In genomic region chr2:168079236-168079635, GRCh38 we compare ENCODE assay signal across 23 cellular contexts.
"Had no signal": no experiment of that assay in that cellular context is flagged by ENCODE, and none has a peak within 500 bp of the region (broad histone marks: within the 10 kb centered on the region; RNA-seq: fewer than 3 reads in every experiment).

No MANE protein-coding gene starts in this region.

- H3K4me1 Mint-ChIP-seq: activated naive CD8-positive, alpha-beta T cell treated with anti-CD3 and anti-CD28 coated beads, Interleukin-2, amount 10 ng/mL, durations not matched to agents 7 days and 5 days had no signal

- H3K27ac ChIP-seq: ascending aorta, brain microvascular endothelial cell, neural progenitor cell, right lobe of liver, stomach, thyroid gland, upper lobe of left lung had no signal

- H3K4me3 ChIP-seq: ascending aorta, neural progenitor cell, right lobe of liver, stomach, thyroid gland, upper lobe of left lung had no signal

- H3K36me3 ChIP-seq: ascending aorta, brain microvascular endothelial cell, neural progenitor cell, right lobe of liver, thyroid gland, upper lobe of left lung had no signal

- H3K4me3 Mint-ChIP-seq: activated naive CD8-positive, alpha-beta T cell treated with anti-CD3 and anti-CD28 coated beads, Interleukin-2, amount 10 ng/mL, durations not matched to agents 7 days and 5 days; activated T-cell treated with anti-CD3 and anti-CD28 coated beads, Interleukin-2, amount 50 U/mL, for 72 hours; dendritic cell treated with granulocyte-macrophage colony-stimulating factor and Interleukin-4, amounts not matched to agents 40 ng/mL and 50 ng/mL, for 4 days; endodermal cell; naive B cell; neural progenitor cell; stimulated activated naive B cell treated with anti-CD40 and anti-IgM and Interleukin-4, amounts not matched to agents 10 μg/mL and 1 μg/mL and 100 μg/mL, for 72 hours had no signal

- H3K27me3 ChIP-seq: ascending aorta, brain microvascular endothelial cell, neural progenitor cell, right lobe of liver, stomach, thyroid gland, upper lobe of left lung had no signal

- DNase-seq: activated CD4-positive, alpha-beta T cell treated with anti-CD3 and anti-CD28 coated beads for 4 hours; activated CD4-positive, alpha-beta T cell treated with anti-CD3 and anti-CD28 coated beads, Interleukin-2, amount 50 U/mL, for 4 hours; activated effector memory CD4-positive, alpha-beta T cell treated with Interleukin-2 at 50 U/mL for 16 hours; activated naive CD4-positive, alpha-beta T cell treated with Interleukin-2 at 50 U/mL for 16 hours; activated naive CD8-positive, alpha-beta T cell treated with anti-CD3 and anti-CD28 coated beads, Interleukin-2, amount 10 ng/mL, durations not matched to agents 7 days and 5 days; activated T-cell treated with anti-CD3 and anti-CD28 coated beads for 4 hours; activated T-cell treated with anti-CD3 and anti-CD28 coated beads, Interleukin-2, amount 50 U/mL, for 72 hours; brain microvascular endothelial cell; endodermal cell; foreskin fibroblast; mammary epithelial cell; naive B cell; right lobe of liver; stimulated activated CD4-positive, alpha-beta T cell treated with anti-CD3 and anti-CD28 coated beads, Interleukin-4, amount 100 ng/mL, for 4 hours; stimulated activated CD8-positive, alpha-beta memory T cell treated with anti-CD3 and anti-CD28 coated beads, Interleukin-4, amount 100 ng/mL, for 48 hours; stimulated activated naive B cell treated with anti-CD40 and anti-IgM and Interleukin-4, amounts not matched to agents 10 μg/mL and 1 μg/mL and 100 μg/mL, for 72 hours; stomach; thyroid gland; upper lobe of left lung had no signal

- H3K27me3 Mint-ChIP-seq: activated naive CD8-positive, alpha-beta T cell treated with anti-CD3 and anti-CD28 coated beads, Interleukin-2, amount 10 ng/mL, durations not matched to agents 7 days and 5 days; dendritic cell treated with granulocyte-macrophage colony-stimulating factor and Interleukin-4, amounts not matched to agents 40 ng/mL and 50 ng/mL, for 4 days; naive B cell; stimulated activated naive B cell treated with anti-CD40 and anti-IgM and Interleukin-4, amounts not matched to agents 10 μg/mL and 1 μg/mL and 100 μg/mL, for 72 hours had no signal

- H3K4me1 ChIP-seq: ascending aorta, right lobe of liver, stomach, thyroid gland, upper lobe of left lung had no signal

- H3K9me3 ChIP-seq: ascending aorta, right lobe of liver, stomach, thyroid gland, upper lobe of left lung had no signal

- ATAC-seq: activated T-cell treated with anti-CD3 and anti-CD28 coated beads, Interleukin-2, amount 50 U/mL, for 72 hours; esophagus mucosa; stimulated activated naive B cell treated with anti-CD40 and anti-IgM and Interleukin-4, amounts not matched to agents 10 μg/mL and 1 μg/mL and 100 μg/mL, for 72 hours had no signal

- H3K9me3 Mint-ChIP-seq: activated naive CD8-positive, alpha-beta T cell treated with anti-CD3 and anti-CD28 coated beads, Interleukin-2, amount 10 ng/mL, durations not matched to agents 7 days and 5 days; neural progenitor cell had no signal

- H3K27ac Mint-ChIP-seq: activated naive CD8-positive, alpha-beta T cell treated with anti-CD3 and anti-CD28 coated beads, Interleukin-2, amount 10 ng/mL, durations not matched to agents 7 days and 5 days; dendritic cell treated with granulocyte-macrophage colony-stimulating factor and Interleukin-4, amounts not matched to agents 40 ng/mL and 50 ng/mL, for 4 days; endodermal cell; neural progenitor cell; stimulated activated naive B cell treated with anti-CD40 and anti-IgM and Interleukin-4, amounts not matched to agents 10 μg/mL and 1 μg/mL and 100 μg/mL, for 72 hours had no signal
